Comparison of ENCODE assay signal across 8 cellular contexts in genomic region chr15:57706405-57707209, GRCh38. TPM values are rescaled to one million over a fixed set of nuclear protein-coding genes. Genes with fewer than 3 reads are reported as not detected.
DNase-seq lines count a peak whose midpoint lies in the region; ATAC-seq and TF ChIP-seq lines count a peak whose summit lies in the region.

POLR2M (plus strand) TSS chr15:57706714; CDS start chr15:57706843, 129 bp downstream.

- peaks cover 5% of the 10 kb centered on the region for H3K36me3 ChIP-seq in BJ (ENCODE audit: control insufficient read depth, insufficient read depth, low read length)

- no peaks in the 10 kb centered on the region for H3K27me3 ChIP-seq in BJ (ENCODE audit: control insufficient read depth, insufficient read depth, low read length)

- H3K9me3 Mint-ChIP-seq in activated CD4-positive, alpha-beta T cell treated with anti-CD3 and anti-CD28 coated beads, Interleukin-2, amount 10 ng/mL, durations not matched to agents 24 days and 14 days: no peaks in the 10 kb centered on the region

- peaks cover 58% of the 10 kb centered on the region for H3K4me1 Mint-ChIP-seq in activated CD4-positive, alpha-beta T cell treated with anti-CD3 and anti-CD28 coated beads, Interleukin-2, amount 10 ng/mL, durations not matched to agents 24 days and 14 days

- ATAC-seq in GM19324 (IDR thresholded peaks at IDR 0.05; ENCODE audit: low FRiP score, unreplicated experiment) (peak; percentile 91), HG03469 (IDR thresholded peaks at IDR 0.05; ENCODE audit: unreplicated experiment) (peak; percentile 89), left colon (peak; percentile 95)

- peak within 1 kb of the TSS; percentile 66 for H3K27ac Mint-ChIP-seq in activated CD4-positive, alpha-beta T cell treated with anti-CD3 and anti-CD28 coated beads, Interleukin-2, amount 10 ng/mL, durations not matched to agents 24 days and 14 days

- CTCF ChIA-PET in BJ (lab: Yijun Ruan, JAX): interaction anchor here (1.0 to 2.2 kb wide), 9 partner anchors 12 to 364 kb away, joined by 3 to 15 read pairs (median 5); no protein-coding TSS in a partner anchor

- H3K27me3 Mint-ChIP-seq in activated CD4-positive, alpha-beta T cell treated with anti-CD3 and anti-CD28 coated beads, Interleukin-2, amount 10 ng/mL, durations not matched to agents 24 days and 14 days: peaks cover 4% of the 10 kb centered on the region

- H3K27ac ChIP-seq in coronary artery: peak within 1 kb of the TSS; percentile 94 to 95

- peak within 1 kb of the TSS; percentile 88 for H3K4me3 Mint-ChIP-seq in activated CD4-positive, alpha-beta T cell treated with anti-CD3 and anti-CD28 coated beads, Interleukin-2, amount 10 ng/mL, durations not matched to agents 24 days and 14 days

- DNase-seq in BJ (ENCODE audit: low read depth) (peak; percentile 89), NCI-H526 treated with DMSO at 0.1 percent for 48 hours (lab: John Stamatoyannopoulos, UW) (peak; percentile 95), coronary artery (ENCODE audit: low spot score) (peak; percentile 98), left colon (peak; percentile 95 to 96)
- DNase-seq in activated CD4-positive, alpha-beta T cell treated with anti-CD3 and anti-CD28 coated beads, Interleukin-2, amount 10 ng/mL, durations not matched to agents 24 days and 14 days: peak; percentile 96
- DNase-seq in stimulated activated CD4-positive, alpha-beta T cell treated with anti-CD3 and anti-CD28 coated beads, Interleukin-1b, Interleukin-23, amount 100 ng/mL, for 48 hours: peak; percentile 94

- intact Hi-C loops in activated CD4-positive, alpha-beta T cell treated with anti-CD3 and anti-CD28 coated beads, Interleukin-2, amount 10 ng/mL, durations not matched to agents 24 days and 14 days (cut with micrococcal nuclease): loop anchor here (1.0 to 5.0 kb wide), 2 partner anchors 145 to 1046 kb away; no protein-coding TSS in a partner anchor
- intact Hi-C loops in left colon (cut with DNase I, micrococcal nuclease): no loop called here

- POLR2A ChIA-PET in BJ (lab: Charles Lee): no interaction called here

- TF ChIP-seq CTCF in BJ (IDR thresholded peaks at IDR 0.05; ENCODE audit: insufficient read depth, low read depth, low read length) (no peak), coronary artery (IDR thresholded peaks at IDR 0.05) (no peak)

- H3K4me3 ChIP-seq in BJ (ENCODE audit: low read depth, low read length) (peak within 1 kb of the TSS; percentile 82), coronary artery (peak within 1 kb of the TSS; percentile 87)

- peaks cover 32% of the 10 kb centered on the region for H3K36me3 Mint-ChIP-seq in activated CD4-positive, alpha-beta T cell treated with anti-CD3 and anti-CD28 coated beads, Interleukin-2, amount 10 ng/mL, durations not matched to agents 24 days and 14 days (ENCODE audit: low read depth)

RNA-seq across cellular contexts. Expression of gene POLR2M, which starts in this region (rescaled TPM):
- polyA plus RNA-seq in BJ (2011; rRNA removed): 87.2 and 126 TPM in 2 replicates
- polyA minus RNA-seq in BJ (2011; rRNA and poly(A)+ RNA removed): 37.2 and 46.3 TPM in 2 replicates
- total RNA-seq in activated CD4-positive, alpha-beta T cell treated with anti-CD3 and anti-CD28 coated beads, Interleukin-2, amount 10 ng/mL, durations not matched to agents 24 days and 14 days: 54.5 and 55.4 TPM in 2 replicates
- 10 to 100 TPM; 40.8 to 64.4 TPM for total RNA-seq in left colon

Comparison
In these comparisons a context has a peak if more than half of its experiments do, and no peak if none do; other contexts are left out.
1. Peak in every context shown above with its lines: DNase-seq, ATAC-seq, H3K4me3 ChIP-seq and H3K27ac ChIP-seq.